In genomic region chrX:24113161-24113560, GRCh38 we compare ENCODE assay signal across 1 cellular context.
TF ChIP-seq lines count a peak whose summit lies in the region.

No MANE protein-coding gene starts in this region.

TF ChIP-seq in SK-N-SH, 30 proteins besides CTCF, POLR2A, EP300 and RAD21 (continued from another document):
- no peak for TF ChIP-seq ZBTB33 (IDR thresholded peaks at IDR 0.05; ENCODE audit: borderline replicate concordance, low read depth)
- no peak for TF ChIP-seq POLR2AphosphoS5 (IDR thresholded peaks at IDR 0.05; ENCODE audit: low read depth, low read length)
- TF ChIP-seq, protein P1, sequence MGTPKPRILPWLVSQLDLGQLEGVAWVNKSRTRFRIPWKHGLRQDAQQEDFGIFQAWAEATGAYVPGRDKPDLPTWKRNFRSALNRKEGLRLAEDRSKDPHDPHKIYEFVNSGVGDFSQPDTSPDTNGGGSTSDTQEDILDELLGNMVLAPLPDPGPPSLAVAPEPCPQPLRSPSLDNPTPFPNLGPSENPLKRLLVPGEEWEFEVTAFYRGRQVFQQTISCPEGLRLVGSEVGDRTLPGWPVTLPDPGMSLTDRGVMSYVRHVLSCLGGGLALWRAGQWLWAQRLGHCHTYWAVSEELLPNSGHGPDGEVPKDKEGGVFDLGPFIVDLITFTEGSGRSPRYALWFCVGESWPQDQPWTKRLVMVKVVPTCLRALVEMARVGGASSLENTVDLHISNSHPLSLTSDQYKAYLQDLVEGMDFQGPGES (IDR thresholded peaks at IDR 0.05; ENCODE audit: low read depth, low read length) = no peak
- no peak for TF ChIP-seq JUND (IDR thresholded peaks at IDR 0.05)
- TF ChIP-seq, protein P2, sequence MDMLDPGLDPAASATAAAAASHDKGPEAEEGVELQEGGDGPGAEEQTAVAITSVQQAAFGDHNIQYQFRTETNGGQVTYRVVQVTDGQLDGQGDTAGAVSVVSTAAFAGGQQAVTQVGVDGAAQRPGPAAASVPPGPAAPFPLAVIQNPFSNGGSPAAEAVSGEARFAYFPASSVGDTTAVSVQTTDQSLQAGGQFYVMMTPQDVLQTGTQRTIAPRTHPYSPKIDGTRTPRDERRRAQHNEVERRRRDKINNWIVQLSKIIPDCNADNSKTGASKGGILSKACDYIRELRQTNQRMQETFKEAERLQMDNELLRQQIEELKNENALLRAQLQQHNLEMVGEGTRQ (IDR thresholded peaks at IDR 0.05; ENCODE audit: borderline replicate concordance, low read depth, low read length) = no peak
TF ChIP-seq in SK-N-SH: peak in this region for 0.
